In genomic region chr2:206105038-206105437, GRCh38 we compare ENCODE assay signal across 27 cellular contexts.
"Had no signal": no experiment of that assay in that cellular context is flagged by ENCODE, and none has a peak within 500 bp of the region (broad histone marks: within the 10 kb centered on the region; RNA-seq: fewer than 3 reads in every experiment).

No MANE protein-coding gene starts in this region.

- H3K36me3 Mint-ChIP-seq: activated naive CD4-positive, alpha-beta T cell treated with anti-CD3 and anti-CD28 coated beads, Interleukin-2, amount 50 U/mL, for 72 hours had no signal

- H3K27me3 Mint-ChIP-seq: brain had no signal

- H3K9me3 ChIP-seq: MG63, Peyer's patch, SJSA1 had no signal

- H3K27ac ChIP-seq: cardiac muscle cell, Peyer's patch, SJSA1 had no signal

- FAIRE-seq: astrocyte had no signal

- H3K4me1 ChIP-seq: Peyer's patch had no signal

- H3K4me1 Mint-ChIP-seq: brain had no signal

- H3K4me3 ChIP-seq: cardiac muscle cell, MG63, Peyer's patch, SJSA1 had no signal

- DNase-seq: activated CD4-positive, alpha-beta T cell treated with anti-CD3 and anti-CD28 coated beads for 48 hours; activated CD4-positive, alpha-beta T cell treated with anti-CD3 and anti-CD28 coated beads, Interleukin-2, amount 50 U/mL, for 48 hours; activated CD8-positive, alpha-beta memory T cell treated with anti-CD3 and anti-CD28 coated beads, Interleukin-2, amount 50 U/mL, for 4 hours; activated effector memory CD4-positive, alpha-beta T cell treated with anti-CD3 and anti-CD28 coated beads, Interleukin-2, amount 50 U/mL, for 16 hours; activated naive CD4-positive, alpha-beta T cell treated with Interleukin-2 at 50 U/mL for 16 hours; amygdala; MG63; MV-4-11; NCI-H1092 treated with DMSO at 0.1 percent for 48 hours; NCI-H1417 treated with DMSO at 0.1 percent for 48 hours; NCI-H1694 treated with DMSO at 0.1 percent for 48 hours; NCI-H2029 treated with DMSO at 0.1 percent for 48 hours; NCI-H510A treated with DMSO at 0.1 percent for 48 hours; NCI-H69; NK-92 treated with Interleukin-12 subunit alpha and Interleukin-12 subunit beta, amount 100 ng/mL, for 24 hours; Peyer's patch; SHP77; SW 1271 had no signal

- ATAC-seq: activated CD4-positive, CD25-positive, alpha-beta regulatory T cell treated with anti-CD3 and anti-CD28 coated beads, Interleukin-2, amount 50 U/mL, for 24 hours; SK-N-SH treated with all-trans-retinoic acid at 6 μM for 48 hours had no signal

- H3K27ac Mint-ChIP-seq: activated T-helper 1 cell treated with anti-CD3 and anti-CD28 coated beads, Interleukin-12 subunit alpha, Interleukin-12 subunit beta, Interleukin-2, Interleukin-4 antibody, amounts not matched to agents 30 ng/mL and 10 ng/mL and 1 ng/mL, durations not matched to agents 14 hours and 24 hours and 36 hours; brain; T-helper 1 cell treated with Interleukin-12 subunit alpha and Interleukin-12 subunit beta and Interleukin-4 antibody, amounts not matched to agents 30 μg/mL and 1 μg/mL, for 36 hours had no signal

- H3K9me3 Mint-ChIP-seq: activated naive CD4-positive, alpha-beta T cell treated with anti-CD3 and anti-CD28 coated beads, Interleukin-2, amount 50 U/mL, for 72 hours; activated T-helper 1 cell treated with anti-CD3 and anti-CD28 coated beads, Interleukin-12 subunit alpha, Interleukin-12 subunit beta, Interleukin-2, Interleukin-4 antibody, amounts not matched to agents 30 ng/mL and 10 ng/mL and 1 ng/mL, durations not matched to agents 14 hours and 24 hours and 36 hours; brain; T-helper 1 cell treated with Interleukin-12 subunit alpha and Interleukin-12 subunit beta and Interleukin-4 antibody, amounts not matched to agents 30 μg/mL and 1 μg/mL, for 36 hours had no signal

- H3K4me3 Mint-ChIP-seq: activated T-helper 1 cell treated with anti-CD3 and anti-CD28 coated beads, Interleukin-12 subunit alpha, Interleukin-12 subunit beta, Interleukin-2, Interleukin-4 antibody, amounts not matched to agents 30 ng/mL and 10 ng/mL and 1 ng/mL, durations not matched to agents 14 hours and 24 hours and 36 hours; brain; T-helper 1 cell treated with Interleukin-12 subunit alpha and Interleukin-12 subunit beta and Interleukin-4 antibody, amounts not matched to agents 30 μg/mL and 1 μg/mL, for 36 hours had no signal
